ENCODE assay signal across 10 cellular contexts in genomic region chr13:65977525-65977924, GRCh38.
ATAC-seq and TF ChIP-seq lines count a peak whose summit lies in the region.
"Had no signal": no experiment of that assay in that cellular context is flagged by ENCODE, and none has a peak within 500 bp of the region (broad histone marks: within the 10 kb centered on the region; RNA-seq: fewer than 3 reads in every experiment).

No MANE protein-coding gene starts in this region.

- no peak overlapping the region for H3K27ac ChIP-seq in HEK293 (ENCODE audit: extremely low read depth, low read depth, low read length)
- H3K27ac ChIP-seq: 22Rv1; A549; BLaER1; BLaER1 treated with 17β-estradiol and CSF1 and Interleukin-3, amounts not matched to agents 10 nM and 100 nM; C4-2B had no signal

- CTCF ChIA-PET in HEK293 (lab: Yijun Ruan, JAX) = no interaction called here

- H3K4me1 ChIP-seq in HEK293 (ENCODE audit: control insufficient read depth, insufficient read depth, low read length) = no peaks in the 10 kb centered on the region
- H3K4me1 ChIP-seq: A549; BE2C; BLaER1; BLaER1 treated with 17β-estradiol and CSF1 and Interleukin-3, amounts not matched to agents 10 nM and 100 nM; Caco-2 had no signal

- no peak for TF ChIP-seq CTCF in HEK293 (tag by site-specific recombination; IDR thresholded peaks at IDR 0.05)

- no peaks in the 10 kb centered on the region for H3K36me3 ChIP-seq in HEK293 (ENCODE audit: control insufficient read depth in 2 of 2, insufficient read depth in 1 of 2, low read length in 2 of 2)
- H3K36me3 ChIP-seq: BE2C; BLaER1; BLaER1 treated with 17β-estradiol and CSF1 and Interleukin-3, amounts not matched to agents 10 nM and 100 nM had no signal

- H3K9me3 ChIP-seq in HEK293 (ENCODE audit: control insufficient read depth, insufficient read depth, low read depth, low read length) = no peaks in the 10 kb centered on the region
- H3K9me3 ChIP-seq: A549, BE2C had no signal

- ATAC-seq in HG03469 (IDR thresholded peaks at IDR 0.05; ENCODE audit: unreplicated experiment) = no peak
- ATAC-seq: A549; CD8-positive, alpha-beta T cell had no signal

- H3K4me3 ChIP-seq in HEK293 (ENCODE audit: low read depth, low read length) = no peak overlapping the region
- H3K4me3 ChIP-seq: A549; BLaER1; BLaER1 treated with 17β-estradiol and CSF1 and Interleukin-3, amounts not matched to agents 10 nM and 100 nM had no signal

- POLR2A ChIA-PET in HEK293 (lab: Yijun Ruan, JAX) = no interaction called here

TF ChIP-seq in HEK293, 187 proteins besides CTCF, POLR2A, EP300 and RAD21:
- TF ChIP-seq ZNF433 (tag by site-specific recombination; IDR thresholded peaks at IDR 0.05; ENCODE audit: low read depth) (no peak), ZNF544 (tag by site-specific recombination; IDR thresholded peaks at IDR 0.05) (no peak), ZNF585B (tag by site-specific recombination; IDR thresholded peaks at IDR 0.05) (peak; percentile 74), INSM2 (tag by site-specific recombination; IDR thresholded peaks at IDR 0.05) (no peak), SETDB1 (IDR thresholded peaks at IDR 0.05; ENCODE audit: insufficient read length, low read length) (peak; percentile 65), HOXC10 (CRISPR knock-in tag; IDR thresholded peaks at IDR 0.05) (no peak), TRIM28 (IDR thresholded peaks at IDR 0.05; ENCODE audit: borderline replicate concordance, low read length) (peak; percentile 59; the same call in 1 of the 2 replicates), ZNF16 (tag by site-specific recombination; IDR thresholded peaks at IDR 0.05; ENCODE audit: low read depth) (no peak), ZNF639 (tag by site-specific recombination; IDR thresholded peaks at IDR 0.05) (no peak), ZBTB26 (tag by site-specific recombination; optimal IDR thresholded peaks at IDR 0.05) (no peak), HIC1 (tag by site-specific recombination; IDR thresholded peaks at IDR 0.05) (no peak), ZNF302 (tag by site-specific recombination; IDR thresholded peaks at IDR 0.05; ENCODE audit: low read depth) (no peak), ZNF830 (tag by site-specific recombination; IDR thresholded peaks at IDR 0.05; ENCODE audit: low read depth) (no peak), ZNF391 (tag by site-specific recombination; IDR thresholded peaks at IDR 0.05; ENCODE audit: borderline replicate concordance, low read depth) (no peak)
- TF ChIP-seq, protein P1, sequence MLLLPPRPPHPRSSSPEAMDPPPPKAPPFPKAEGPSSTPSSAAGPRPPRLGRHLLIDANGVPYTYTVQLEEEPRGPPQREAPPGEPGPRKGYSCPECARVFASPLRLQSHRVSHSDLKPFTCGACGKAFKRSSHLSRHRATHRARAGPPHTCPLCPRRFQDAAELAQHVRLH (tag by site-specific recombination; IDR thresholded peaks at IDR 0.05) = no peak
